In the genomic region with DNA sequence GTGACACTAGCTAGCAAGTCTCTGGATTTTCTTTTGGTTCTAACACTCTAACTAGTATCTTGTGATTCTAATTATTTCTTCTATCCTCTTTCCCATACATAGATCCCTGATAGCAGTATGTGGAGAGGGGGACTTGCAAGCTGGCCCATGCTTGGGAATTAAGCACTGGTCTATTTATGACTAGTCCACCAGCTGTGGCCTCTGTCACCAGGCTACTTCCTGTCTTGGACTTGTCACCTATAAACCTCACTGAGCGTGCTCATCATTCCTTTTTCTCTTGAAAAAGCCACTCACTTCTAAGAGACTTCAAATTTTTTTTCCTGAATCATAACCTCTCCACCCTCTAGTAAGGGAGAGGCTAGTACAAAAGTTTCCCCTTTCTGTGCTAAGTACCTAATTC, we compare ENCODE assay signal across 18 cellular contexts. TPM values are rescaled to one million over a fixed set of nuclear protein-coding genes. Genes with fewer than 3 reads are reported as not detected.
A peak's percentile ranks its signal among the peaks of the same experiment; 100 is the strongest.
DNase-seq lines count a peak whose midpoint lies in the region; ATAC-seq and TF ChIP-seq lines count a peak whose summit lies in the region.
"Had no signal": no experiment of that assay in that cellular context is flagged by ENCODE, and none has a peak within 500 bp of the region (broad histone marks: within the 10 kb centered on the region; RNA-seq: fewer than 3 reads in every experiment).

No MANE protein-coding gene starts in this region.

- H3K27ac ChIP-seq in uterus, result peak overlapping the region; percentile 61 to 68

- no peak for TF ChIP-seq CTCF in uterus (IDR thresholded peaks at IDR 0.05)

- TF ChIP-seq POLR2A in uterus (IDR thresholded peaks at IDR 0.05), result no peak

- peaks cover 0 to 5% of the 10 kb centered on the region in 2 donors for H3K9me3 ChIP-seq in uterus
- H3K9me3 ChIP-seq: HAP-1, SK-N-SH had no signal

- peak; percentile 24 for DNase-seq in NCI-H82 (lab: John Stamatoyannopoulos, UW)
- no peak for DNase-seq in NCI-H82 treated with DMSO at 0.1 percent for 48 hours (lab: John Stamatoyannopoulos, UW; ENCODE audit: unreplicated experiment)
- DNase-seq in M059J (ENCODE audit: low read depth), result peak; percentile 22
- DNase-seq in kidney tubule cell (ENCODE audit: low spot score), result peak; percentile 46
- DNase-seq in uterus, result no peak
- no peak for DNase-seq in NCI-H1048 (lab: John Stamatoyannopoulos, UW)
- no peak for DNase-seq in central memory CD4-positive, alpha-beta T cell
- DNase-seq: 8988T; CD4-positive, alpha-beta memory T cell; NCI-H1092; NCI-H2081 treated with DMSO at 0.1 percent for 48 hours; NCI-H510A; NCI-H774; SK-N-SH; T-helper 1 cell had no signal

- H3K27me3 ChIP-seq in uterus, result no peaks in the 10 kb centered on the region

- H3K4me1 ChIP-seq in uterus, result no peaks in the 10 kb centered on the region

- no peak overlapping the region for H3K4me3 ChIP-seq in uterus
- H3K4me3 ChIP-seq: HAP-1 had no signal

- intact Hi-C loops in uterus (cut with DNase I; ENCODE audit: low total_unique reads), result no loop called here

- no peaks in the 10 kb centered on the region for H3K36me3 ChIP-seq in uterus
- H3K36me3 ChIP-seq: HAP-1 had no signal

- ATAC-seq in GM19455 (IDR thresholded peaks at IDR 0.05; ENCODE audit: unreplicated experiment), result no peak
- ATAC-seq: Panc1 had no signal

RNA-seq across cellular contexts. Expression of gene MAMDC2, which starts 32.3 kb away (rescaled TPM):
- 3.4 and 4.9 TPM in 2 replicates for total RNA-seq in M059J (2014; rRNA removed; shearing (Covaris generic))
- total RNA-seq in uterus, result 100 to 1,000 TPM in 3 of 4 donors, 10 to 100 TPM in 1; 42.7 to 204 (median 138) TPM
- total RNA-seq: CD4-positive, alpha-beta memory T cell had no signal

Comparison
In these comparisons a context has a peak if more than half of its experiments do, and no peak if none do; other contexts are left out.
1. DNase-seq: peak in NCI-H82 (single experiment), M059J (single experiment) and kidney tubule cell (single experiment); none in NCI-H82 treated with DMSO at 0.1 percent for 48 hours (single experiment), uterus (0 of 2), NCI-H1048 (single experiment) and central memory CD4-positive, alpha-beta T cell (single experiment).